24 cellular contexts compared by ENCODE assay signal in the genomic region with DNA sequence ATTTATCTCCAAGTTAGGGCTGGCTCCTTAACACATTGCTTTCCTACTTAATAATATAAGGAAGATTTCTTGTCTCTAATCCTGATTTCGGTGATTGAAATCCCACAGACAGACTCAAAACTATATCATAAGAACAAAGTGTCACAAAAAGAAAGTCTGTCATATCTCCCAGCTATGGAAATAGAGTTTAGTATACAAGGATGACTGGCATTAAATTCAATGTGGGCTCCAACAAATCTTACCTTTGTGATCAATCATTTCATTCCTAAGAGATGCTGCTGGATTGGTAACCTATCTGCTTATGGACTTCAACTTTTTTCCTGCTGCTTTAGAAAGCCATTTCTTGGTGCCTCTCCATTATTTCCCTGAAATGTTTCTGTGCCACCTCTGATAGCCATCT. TPM values are rescaled to one million over a fixed set of nuclear protein-coding genes. Genes with fewer than 3 reads are reported as not detected.
DNase-seq lines count a peak whose midpoint lies in the region; ATAC-seq, FAIRE-seq and TF ChIP-seq lines count a peak whose summit lies in the region.
"Had no signal": no experiment of that assay in that cellular context is flagged by ENCODE, and none has a peak within 500 bp of the region (broad histone marks: within the 10 kb centered on the region; RNA-seq: fewer than 3 reads in every experiment).

No MANE protein-coding gene starts in this region.

- in situ Hi-C loops in HepG2 (cut with HindIII; ENCODE audit: extremely low pct_ligation_motif_present, low pct_unique_long_range_greater_than_20kb): no loop called here

- ATAC-seq in HepG2: no peak
- no peak for ATAC-seq in right lobe of liver
- no peak for ATAC-seq in HG03460 (IDR thresholded peaks at IDR 0.05; ENCODE audit: unreplicated experiment)

- CTCF ChIA-PET in HepG2 (lab: Yijun Ruan, JAX; ENCODE audit: low intra/inter-chr PET ratio, low total read pairs): no interaction called here

- H3F3A ChIP-seq in neural cell (ENCODE audit: insufficient read depth, low read length, poor library complexity, severe bottlenecking): no peaks in the 10 kb centered on the region

- no peak for TF ChIP-seq POLR2A in HepG2 (IDR thresholded peaks at IDR 0.05; ENCODE audit: insufficient read depth in 1 of 2, low read depth in 2 of 2, low read length in 2 of 2)
- no peak for TF ChIP-seq POLR2A in right lobe of liver (IDR thresholded peaks at IDR 0.05)

- no peaks in the 10 kb centered on the region for H4K20me1 ChIP-seq in HepG2 (ENCODE audit: insufficient read depth, low read length)
- no peaks in the 10 kb centered on the region for H4K20me1 ChIP-seq in neural cell (ENCODE audit: insufficient read depth)
- H4K20me1 ChIP-seq: BLaER1 had no signal

- H3K4me3 ChIP-seq in HepG2 (replicated peaks in 1 of 3; ENCODE audit: insufficient read depth in 1 of 3, low read depth in 2 of 3, low read length in 3 of 3): no peak overlapping the region
- no peak overlapping the region for H3K4me3 ChIP-seq in right lobe of liver
- no peak overlapping the region for H3K4me3 ChIP-seq in adipocyte (ENCODE audit: low read length)
- peak overlapping the region; percentile 0 for H3K4me3 ChIP-seq in neural cell (ENCODE audit: low read length)
- H3K4me3 ChIP-seq: BLaER1 had no signal

- TF ChIP-seq CTCF in HepG2 (CRISPR knock-in tag; IDR thresholded peaks at IDR 0.05) (no peak), right lobe of liver (IDR thresholded peaks at IDR 0.05) (no peak), neural cell (IDR thresholded peaks at IDR 0.05; ENCODE audit: poor library complexity, severe bottlenecking) (no peak)

- intact Hi-C loops in HepG2 (cut with micrococcal nuclease; ENCODE audit: unreplicated experiment) (no loop called here), right lobe of liver (cut with DNase I) (no loop called here)

- H3K9me3 ChIP-seq in HepG2 (ENCODE audit: low read length) (no peaks in the 10 kb centered on the region), right lobe of liver (no peaks in the 10 kb centered on the region), adipocyte (ENCODE audit: control insufficient read depth, low read length) (no peaks in the 10 kb centered on the region), neural cell (ENCODE audit: low read length) (no peaks in the 10 kb centered on the region)
- H3K9me3 ChIP-seq: BE2C, BLaER1 had no signal

- WGBS in HepG2 (ENCODE audit: low lambda C conversion rate): 60% methylated on average over 1 of the region's 1 CpG
- WGBS in right lobe of liver (ENCODE audit: insufficient coverage, low coverage, low lambda C conversion rate, missing lambda C conversion rate): 93% methylated on average over 1 of the region's 1 CpG

- no peak for DNase-seq in HepG2 (ENCODE audit: low spot score)
- DNase-seq in right lobe of liver: no peak
- DNase-seq in adipocyte (ENCODE audit: low read depth): no peak
- no peak for DNase-seq in activated effector memory CD4-positive, alpha-beta T cell treated with anti-CD3 and anti-CD28 coated beads, Interleukin-2, amount 50 U/mL, for 16 hours
- no peak for DNase-seq in GF-D8 (lab: John Stamatoyannopoulos, UW)
- DNase-seq: ACHN; BE2C; C1 segment of cervical spinal cord; CD4-positive, alpha-beta memory T cell; CD4-positive, CD25-positive, alpha-beta regulatory T cell; CD8-positive, alpha-beta memory T cell; COR-L47; DMS 273 treated with DMSO at 0.1 percent for 48 hours; DMS153; DMS79; DND-41; EL; GDM1 had no signal

- H3K9me2 ChIP-seq in neural cell (ENCODE audit: insufficient read depth, low read length): no peaks in the 10 kb centered on the region

- H3K9ac ChIP-seq in HepG2 (ENCODE audit: insufficient read depth, low read depth, low read length) (no peak overlapping the region), adipocyte (ENCODE audit: low read length) (peak overlapping the region; percentile 11), neural cell (ENCODE audit: low read length) (peak overlapping the region; percentile 38)
- H3K9ac ChIP-seq: BLaER1 had no signal

- FAIRE-seq in HepG2 (lab: Jason Lieb, UNC): no peak
- FAIRE-seq: GM12891, GM18507 had no signal

- H3K79me2 ChIP-seq in HepG2 (ENCODE audit: insufficient read depth, low read length) (no peaks in the 10 kb centered on the region), neural cell (replicated peaks; ENCODE audit: insufficient read depth, low read length) (no peaks in the 10 kb centered on the region)

- no peak overlapping the region for H2AFZ ChIP-seq in HepG2 (ENCODE audit: low read length)
- H2AFZ ChIP-seq in neural cell (ENCODE audit: low read depth, low read length): peak overlapping the region; percentile 10

- TF ChIP-seq EP300 in HepG2 (IDR thresholded peaks at IDR 0.05; ENCODE audit: low read depth in 2 of 2, low read length in 2 of 2) (no peak), HepG2 (CRISPR knock-in tag; IDR thresholded peaks at IDR 0.05; ENCODE audit: borderline replicate concordance) (no peak), neural cell (conservative IDR thresholded peaks at IDR 0.05; ENCODE audit: poor library complexity, severe bottlenecking) (no peak)

- H3K36me3 ChIP-seq in HepG2 (replicated peaks in 1 of 2; ENCODE audit: control insufficient read depth in 1 of 2, insufficient read depth in 2 of 2, low read length in 2 of 2) (no peaks in the 10 kb centered on the region), right lobe of liver (no peaks in the 10 kb centered on the region), adipocyte (ENCODE audit: control insufficient read depth, insufficient read depth, low read length, severe bottlenecking) (no peaks in the 10 kb centered on the region), neural cell (ENCODE audit: insufficient read depth, low read length) (no peaks in the 10 kb centered on the region)
- H3K36me3 ChIP-seq: BE2C, BLaER1 had no signal

- H3K4me2 ChIP-seq in HepG2 (ENCODE audit: low read depth, low read length) (no peak overlapping the region), neural cell (ENCODE audit: low read length) (no peak overlapping the region)
- H3K4me2 ChIP-seq: BLaER1 had no signal

- H3K27me3 ChIP-seq in HepG2 (ENCODE audit: control insufficient read depth in 1 of 2, insufficient read depth in 2 of 2, low read length in 2 of 2) (0 out of 5 replicates have a peak, but pooled peaks cover 0 to 3% of the 10 kb centered on the region in 2 experiments), right lobe of liver (no peaks in the 10 kb centered on the region), adipocyte (replicated peaks; ENCODE audit: control insufficient read depth, insufficient read depth, low read length) (no peaks in the 10 kb centered on the region), neural cell (ENCODE audit: insufficient read depth, low read depth, low read length) (no peaks in the 10 kb centered on the region)
- H3K27me3 ChIP-seq: BE2C, BLaER1 had no signal

- no peak overlapping the region for H3K27ac ChIP-seq in HepG2 (ENCODE audit: extremely low read length, insufficient read depth, low read length)
- peak overlapping the region in 1 of 3 donors; percentile 54 for H3K27ac ChIP-seq in right lobe of liver
- peak overlapping the region; percentile 72 for H3K27ac ChIP-seq in neural cell (ENCODE audit: low read length)
- H3K27ac ChIP-seq: 22Rv1, BLaER1 had no signal

- BruUV-seq in HepG2 (replicated peaks; lab: Mats Ljungman, UMichigan): no TSS peak

- POLR2A ChIA-PET in HepG2 (lab: Yijun Ruan, JAX): no interaction called here

- H3K4me1 ChIP-seq in HepG2 (ENCODE audit: insufficient read depth, low read length): peaks cover 40% of the 10 kb centered on the region
- H3K4me1 ChIP-seq in right lobe of liver: peaks cover 0 to 22% (median 1%) of the 10 kb centered on the region in 4 donors
- H3K4me1 ChIP-seq in adipocyte (ENCODE audit: control insufficient read depth, insufficient read depth, low read length): peaks cover 29% of the 10 kb centered on the region
- H3K4me1 ChIP-seq: BE2C, BLaER1 had no signal

- TF ChIP-seq RAD21 in HepG2 (CRISPR knock-in tag; IDR thresholded peaks at IDR 0.05) (no peak), neural cell (conservative IDR thresholded peaks at IDR 0.05) (no peak)

TF ChIP-seq in HepG2, 621 proteins besides CTCF, POLR2A, EP300 and RAD21 (continues in another document):
- TF ChIP-seq SNAPC2 (CRISPR knock-in tag; IDR thresholded peaks at IDR 0.05): no peak
- TF ChIP-seq EEA1 (CRISPR knock-in tag; IDR thresholded peaks at IDR 0.05; ENCODE audit: borderline replicate concordance): no peak
- no peak for TF ChIP-seq ZNF607 (CRISPR knock-in tag; IDR thresholded peaks at IDR 0.05; ENCODE audit: borderline replicate concordance)

RNA-seq across cellular contexts. Expression of gene ZRANB1, which starts 39.5 kb away (rescaled TPM):
- total RNA-seq in HepG2 (2016; rRNA removed; fragmentation: Illumina TruSeq; extraction: Trizol) (19.6 and 20.7 TPM in 2 replicates), right lobe of liver (10 to 100 TPM in 4 of 6 experiments, 1 to 10 TPM in 2; 8.6 to 17.6 (median 11.6) TPM)
- 38.1 and 44.9 TPM in 2 replicates for total RNA-seq in HepG2 (2016; cell fraction: cytosol; rRNA removed; fragmentation: Illumina TruSeq; extraction: Trizol; ENCODE audit: low read depth)
- 19.4 and 21.1 TPM in 2 replicates for total RNA-seq in HepG2 (2016; cell fraction: insoluble cytoplasmic fraction; rRNA removed; fragmentation: Illumina TruSeq; extraction: Trizol)
- 26.2 and 28.8 TPM in 2 replicates for total RNA-seq in HepG2 (2016; cell fraction: membrane; rRNA removed; fragmentation: Illumina TruSeq; extraction: Trizol)
- 22.1 and 22.3 TPM in 2 replicates for total RNA-seq in HepG2 (2016; cell fraction: nucleus; rRNA removed; fragmentation: Illumina TruSeq; extraction: Trizol)
- polyA plus RNA-seq in HepG2 (2011; rRNA removed) (9.6 and 10.3 TPM in 2 replicates), neural cell (47.7 and 49.4 TPM in 2 replicates)
- 5.2 and 8.8 TPM in 2 replicates for polyA plus RNA-seq in HepG2 (2011; cell fraction: cytosol; rRNA removed)
- polyA plus RNA-seq in HepG2 (2011; cell fraction: nucleus; rRNA removed): 4.3 and 5.7 TPM in 2 replicates
- polyA plus RNA-seq in HepG2 (2012): 13.8 and 15.9 TPM in 2 replicates
- polyA plus RNA-seq in HepG2 (2016; cell fraction: cytosol; fragmentation: Illumina TruSeq; extraction: Trizol; ENCODE audit: low read depth): 2.2 and 2.6 TPM in 2 replicates
- 15.8 and 16.5 TPM in 2 replicates for polyA plus RNA-seq in HepG2 (2016; cell fraction: insoluble cytoplasmic fraction; fragmentation: Illumina TruSeq; extraction: Trizol; ENCODE audit: low read depth)
- polyA plus RNA-seq in HepG2 (2016; cell fraction: membrane; fragmentation: Illumina TruSeq; extraction: Trizol; ENCODE audit: low read depth): 7.6 and 8.4 TPM in 2 replicates
- polyA plus RNA-seq in HepG2 (2016; cell fraction: nucleus; fragmentation: Illumina TruSeq; extraction: Trizol; ENCODE audit: insufficient read depth, low read depth): 18.8 and 21.5 TPM in 2 replicates
- 14.9 and 19.7 TPM in 2 replicates for polyA minus RNA-seq in HepG2 (2011; rRNA and poly(A)+ RNA removed; ENCODE audit: low replicate concordance)
- 15.5 and 21.6 TPM in 2 replicates for polyA minus RNA-seq in HepG2 (2011; cell fraction: cytosol; rRNA and poly(A)+ RNA removed)
- 30.3 and 31.8 TPM in 2 replicates for polyA minus RNA-seq in HepG2 (2011; cell fraction: nucleus; rRNA and poly(A)+ RNA removed)
- polyA minus RNA-seq in neural cell: 79.4 and 84.3 TPM in 2 replicates
